1 cellular context compared by ENCODE assay signal in the genomic region with DNA sequence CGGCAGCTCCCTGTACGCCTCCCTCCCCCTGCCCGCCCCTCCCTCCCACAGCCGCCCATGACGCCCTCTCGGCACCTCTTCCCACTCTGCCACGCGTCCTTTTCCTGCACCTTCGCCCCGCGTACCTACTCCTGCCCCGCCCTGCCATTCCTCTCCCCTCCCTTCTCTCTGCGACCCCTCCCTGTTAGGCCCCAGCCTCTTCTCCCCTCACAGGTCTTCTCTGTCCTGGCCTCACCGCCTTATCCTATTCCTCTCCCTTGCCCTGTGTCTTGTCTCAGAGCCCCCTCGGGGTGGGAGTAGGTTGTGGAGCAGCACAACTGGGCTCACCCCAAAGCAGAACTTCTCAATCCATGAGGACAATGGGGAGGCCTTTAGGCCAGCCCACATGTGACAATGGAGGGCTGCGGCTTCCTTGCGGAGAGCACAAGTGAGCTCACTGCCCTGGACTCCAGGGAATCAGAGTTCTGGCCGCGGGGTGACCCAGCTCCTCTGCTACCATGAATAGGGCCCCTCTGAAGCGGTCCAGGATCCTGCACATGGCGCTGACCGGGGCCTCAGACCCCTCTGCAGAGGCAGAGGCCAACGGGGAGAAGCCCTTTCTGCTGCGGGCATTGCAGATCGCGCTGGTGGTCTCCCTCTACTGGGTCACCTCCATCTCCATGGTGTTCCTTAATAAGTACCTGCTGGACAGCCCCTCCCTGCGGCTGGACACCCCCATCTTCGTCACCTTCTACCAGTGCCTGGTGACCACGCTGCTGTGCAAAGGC.
TF ChIP-seq lines count a peak whose summit lies in the region.

No MANE protein-coding gene starts in this region.

TF ChIP-seq in HepG2, 621 proteins besides CTCF, POLR2A, EP300 and RAD21 (continued from another document and continues in another):
- no peak for TF ChIP-seq ELF1 (CRISPR knock-in tag; IDR thresholded peaks at IDR 0.05)
- TF ChIP-seq ZNF790 (CRISPR knock-in tag; IDR thresholded peaks at IDR 0.05; ENCODE audit: borderline replicate concordance) = no peak
- TF ChIP-seq ZMYM3 (CRISPR knock-in tag; IDR thresholded peaks at IDR 0.05) = no peak; the same call in 1 of the 2 replicates
- TF ChIP-seq ZNF367 (CRISPR knock-in tag; IDR thresholded peaks at IDR 0.05; ENCODE audit: borderline replicate concordance) = no peak
- no peak for TF ChIP-seq KLF13 (CRISPR knock-in tag; IDR thresholded peaks at IDR 0.05)
- no peak for TF ChIP-seq ARID2 (CRISPR knock-in tag; IDR thresholded peaks at IDR 0.05; ENCODE audit: borderline replicate concordance)
- no peak for TF ChIP-seq ZNF747 (CRISPR knock-in tag; IDR thresholded peaks at IDR 0.05; ENCODE audit: borderline replicate concordance)
- no peak for TF ChIP-seq MAFK (conservative IDR thresholded peaks at IDR 0.05 in 1 of 2, IDR thresholded peaks at IDR 0.05 in 1 of 2; ENCODE audit: low read length in 2 of 2)
- TF ChIP-seq ZNF451 (CRISPR knock-in tag; IDR thresholded peaks at IDR 0.05) = no peak
- TF ChIP-seq ZNF619 (CRISPR knock-in tag; IDR thresholded peaks at IDR 0.05) = 0 out of 2 replicates have a peak, but pooled peaks have one; percentile 36
- TF ChIP-seq PHB2 (IDR thresholded peaks at IDR 0.05; ENCODE audit: partially characterized antibody) = no peak
- TF ChIP-seq ZZZ3 (CRISPR knock-in tag; IDR thresholded peaks at IDR 0.05; ENCODE audit: borderline replicate concordance) = no peak
- TF ChIP-seq ZNF749 (CRISPR knock-in tag; IDR thresholded peaks at IDR 0.05; ENCODE audit: borderline replicate concordance) = no peak
- 0 out of 2 replicates have a peak, but pooled peaks have one; percentile 50 for TF ChIP-seq MEIS1 (CRISPR knock-in tag; IDR thresholded peaks at IDR 0.05; ENCODE audit: borderline replicate concordance)
- 0 out of 2 replicates have a peak, but pooled peaks have one; percentile 4 for TF ChIP-seq TBX2 (CRISPR knock-in tag; IDR thresholded peaks at IDR 0.05; ENCODE audit: borderline replicate concordance)
- TF ChIP-seq CENPT (CRISPR knock-in tag; IDR thresholded peaks at IDR 0.05; ENCODE audit: low read depth) = no peak
- TF ChIP-seq, protein P1, sequence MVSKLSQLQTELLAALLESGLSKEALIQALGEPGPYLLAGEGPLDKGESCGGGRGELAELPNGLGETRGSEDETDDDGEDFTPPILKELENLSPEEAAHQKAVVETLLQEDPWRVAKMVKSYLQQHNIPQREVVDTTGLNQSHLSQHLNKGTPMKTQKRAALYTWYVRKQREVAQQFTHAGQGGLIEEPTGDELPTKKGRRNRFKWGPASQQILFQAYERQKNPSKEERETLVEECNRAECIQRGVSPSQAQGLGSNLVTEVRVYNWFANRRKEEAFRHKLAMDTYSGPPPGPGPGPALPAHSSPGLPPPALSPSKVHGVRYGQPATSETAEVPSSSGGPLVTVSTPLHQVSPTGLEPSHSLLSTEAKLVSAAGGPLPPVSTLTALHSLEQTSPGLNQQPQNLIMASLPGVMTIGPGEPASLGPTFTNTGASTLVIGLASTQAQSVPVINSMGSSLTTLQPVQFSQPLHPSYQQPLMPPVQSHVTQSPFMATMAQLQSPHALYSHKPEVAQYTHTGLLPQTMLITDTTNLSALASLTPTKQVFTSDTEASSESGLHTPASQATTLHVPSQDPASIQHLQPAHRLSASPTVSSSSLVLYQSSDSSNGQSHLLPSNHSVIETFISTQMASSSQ (IDR thresholded peaks at IDR 0.05; ENCODE audit: low read depth) = no peak
- TF ChIP-seq, protein P1 (CRISPR knock-in tag; IDR thresholded peaks at IDR 0.05; ENCODE audit: borderline replicate concordance) = no peak
- no peak for TF ChIP-seq ZSCAN25 (CRISPR knock-in tag; IDR thresholded peaks at IDR 0.05)
- no peak for TF ChIP-seq SOX5 (CRISPR knock-in tag; IDR thresholded peaks at IDR 0.05; ENCODE audit: borderline replicate concordance)
- no peak for TF ChIP-seq KAT2B (IDR thresholded peaks at IDR 0.05; ENCODE audit: borderline replicate concordance, low read depth, low read length)
- TF ChIP-seq MEIS2 (CRISPR knock-in tag; IDR thresholded peaks at IDR 0.05) = no peak
- no peak for TF ChIP-seq PLRG1 (conservative IDR thresholded peaks at IDR 0.05)
- TF ChIP-seq, protein P2, sequence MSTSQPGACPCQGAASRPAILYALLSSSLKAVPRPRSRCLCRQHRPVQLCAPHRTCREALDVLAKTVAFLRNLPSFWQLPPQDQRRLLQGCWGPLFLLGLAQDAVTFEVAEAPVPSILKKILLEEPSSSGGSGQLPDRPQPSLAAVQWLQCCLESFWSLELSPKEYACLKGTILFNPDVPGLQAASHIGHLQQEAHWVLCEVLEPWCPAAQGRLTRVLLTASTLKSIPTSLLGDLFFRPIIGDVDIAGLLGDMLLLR (CRISPR knock-in tag; IDR thresholded peaks at IDR 0.05) = no peak
- no peak for TF ChIP-seq ZNF652 (CRISPR knock-in tag; IDR thresholded peaks at IDR 0.05; ENCODE audit: borderline replicate concordance, low read depth)
- TF ChIP-seq, protein P3, sequence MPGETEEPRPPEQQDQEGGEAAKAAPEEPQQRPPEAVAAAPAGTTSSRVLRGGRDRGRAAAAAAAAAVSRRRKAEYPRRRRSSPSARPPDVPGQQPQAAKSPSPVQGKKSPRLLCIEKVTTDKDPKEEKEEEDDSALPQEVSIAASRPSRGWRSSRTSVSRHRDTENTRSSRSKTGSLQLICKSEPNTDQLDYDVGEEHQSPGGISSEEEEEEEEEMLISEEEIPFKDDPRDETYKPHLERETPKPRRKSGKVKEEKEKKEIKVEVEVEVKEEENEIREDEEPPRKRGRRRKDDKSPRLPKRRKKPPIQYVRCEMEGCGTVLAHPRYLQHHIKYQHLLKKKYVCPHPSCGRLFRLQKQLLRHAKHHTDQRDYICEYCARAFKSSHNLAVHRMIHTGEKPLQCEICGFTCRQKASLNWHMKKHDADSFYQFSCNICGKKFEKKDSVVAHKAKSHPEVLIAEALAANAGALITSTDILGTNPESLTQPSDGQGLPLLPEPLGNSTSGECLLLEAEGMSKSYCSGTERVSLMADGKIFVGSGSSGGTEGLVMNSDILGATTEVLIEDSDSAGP (CRISPR knock-in tag; IDR thresholded peaks at IDR 0.05; ENCODE audit: borderline replicate concordance) = no peak
- no peak for TF ChIP-seq PPARG (CRISPR knock-in tag; conservative IDR thresholded peaks at IDR 0.05)
- TF ChIP-seq, protein P4, sequence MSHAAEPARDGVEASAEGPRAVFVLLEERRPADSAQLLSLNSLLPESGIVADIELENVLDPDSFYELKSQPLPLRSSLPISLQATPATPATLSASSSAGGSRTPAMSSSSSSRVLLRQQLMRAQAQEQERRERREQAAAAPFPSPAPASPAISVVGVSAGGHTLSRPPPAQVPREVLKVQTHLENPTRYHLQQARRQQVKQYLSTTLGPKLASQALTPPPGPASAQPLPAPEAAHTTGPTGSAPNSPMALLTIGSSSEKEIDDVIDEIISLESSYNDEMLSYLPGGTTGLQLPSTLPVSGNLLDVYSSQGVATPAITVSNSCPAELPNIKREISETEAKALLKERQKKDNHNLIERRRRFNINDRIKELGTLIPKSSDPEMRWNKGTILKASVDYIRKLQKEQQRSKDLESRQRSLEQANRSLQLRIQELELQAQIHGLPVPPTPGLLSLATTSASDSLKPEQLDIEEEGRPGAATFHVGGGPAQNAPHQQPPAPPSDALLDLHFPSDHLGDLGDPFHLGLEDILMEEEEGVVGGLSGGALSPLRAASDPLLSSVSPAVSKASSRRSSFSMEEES (CRISPR knock-in tag; IDR thresholded peaks at IDR 0.05) = no peak
- TF ChIP-seq NAIF1 (CRISPR knock-in tag; IDR thresholded peaks at IDR 0.05; ENCODE audit: borderline replicate concordance) = no peak
- TF ChIP-seq, protein P5, sequence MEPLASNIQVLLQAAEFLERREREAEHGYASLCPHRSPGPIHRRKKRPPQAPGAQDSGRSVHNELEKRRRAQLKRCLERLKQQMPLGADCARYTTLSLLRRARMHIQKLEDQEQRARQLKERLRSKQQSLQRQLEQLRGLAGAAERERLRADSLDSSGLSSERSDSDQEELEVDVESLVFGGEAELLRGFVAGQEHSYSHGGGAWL (CRISPR knock-in tag; IDR thresholded peaks at IDR 0.05) = no peak
- TF ChIP-seq, protein P6, sequence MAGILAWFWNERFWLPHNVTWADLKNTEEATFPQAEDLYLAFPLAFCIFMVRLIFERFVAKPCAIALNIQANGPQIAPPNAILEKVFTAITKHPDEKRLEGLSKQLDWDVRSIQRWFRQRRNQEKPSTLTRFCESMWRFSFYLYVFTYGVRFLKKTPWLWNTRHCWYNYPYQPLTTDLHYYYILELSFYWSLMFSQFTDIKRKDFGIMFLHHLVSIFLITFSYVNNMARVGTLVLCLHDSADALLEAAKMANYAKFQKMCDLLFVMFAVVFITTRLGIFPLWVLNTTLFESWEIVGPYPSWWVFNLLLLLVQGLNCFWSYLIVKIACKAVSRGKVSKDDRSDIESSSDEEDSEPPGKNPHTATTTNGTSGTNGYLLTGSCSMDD (CRISPR knock-in tag; IDR thresholded peaks at IDR 0.05) = no peak
- TF ChIP-seq, protein P7, sequence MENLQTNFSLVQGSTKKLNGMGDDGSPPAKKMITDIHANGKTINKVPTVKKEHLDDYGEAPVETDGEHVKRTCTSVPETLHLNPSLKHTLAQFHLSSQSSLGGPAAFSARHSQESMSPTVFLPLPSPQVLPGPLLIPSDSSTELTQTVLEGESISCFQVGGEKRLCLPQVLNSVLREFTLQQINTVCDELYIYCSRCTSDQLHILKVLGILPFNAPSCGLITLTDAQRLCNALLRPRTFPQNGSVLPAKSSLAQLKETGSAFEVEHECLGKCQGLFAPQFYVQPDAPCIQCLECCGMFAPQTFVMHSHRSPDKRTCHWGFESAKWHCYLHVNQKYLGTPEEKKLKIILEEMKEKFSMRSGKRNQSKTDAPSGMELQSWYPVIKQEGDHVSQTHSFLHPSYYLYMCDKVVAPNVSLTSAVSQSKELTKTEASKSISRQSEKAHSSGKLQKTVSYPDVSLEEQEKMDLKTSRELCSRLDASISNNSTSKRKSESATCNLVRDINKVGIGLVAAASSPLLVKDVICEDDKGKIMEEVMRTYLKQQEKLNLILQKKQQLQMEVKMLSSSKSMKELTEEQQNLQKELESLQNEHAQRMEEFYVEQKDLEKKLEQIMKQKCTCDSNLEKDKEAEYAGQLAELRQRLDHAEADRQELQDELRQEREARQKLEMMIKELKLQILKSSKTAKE (CRISPR knock-in tag; IDR thresholded peaks at IDR 0.05; ENCODE audit: borderline replicate concordance) = 0 out of 2 replicates have a peak, but pooled peaks have one; percentile 10
- TF ChIP-seq MIER2 (CRISPR knock-in tag; IDR thresholded peaks at IDR 0.05) = no peak
- no peak; the same call in 1 of the 2 replicates for TF ChIP-seq KDM2A (CRISPR knock-in tag; IDR thresholded peaks at IDR 0.05; ENCODE audit: borderline replicate concordance, low read depth)
- no peak for TF ChIP-seq GATAD2A (CRISPR knock-in tag; IDR thresholded peaks at IDR 0.05)
- TF ChIP-seq ZBTB3 (CRISPR knock-in tag; IDR thresholded peaks at IDR 0.05; ENCODE audit: borderline replicate concordance, low read depth) = no peak
- TF ChIP-seq, protein P8, sequence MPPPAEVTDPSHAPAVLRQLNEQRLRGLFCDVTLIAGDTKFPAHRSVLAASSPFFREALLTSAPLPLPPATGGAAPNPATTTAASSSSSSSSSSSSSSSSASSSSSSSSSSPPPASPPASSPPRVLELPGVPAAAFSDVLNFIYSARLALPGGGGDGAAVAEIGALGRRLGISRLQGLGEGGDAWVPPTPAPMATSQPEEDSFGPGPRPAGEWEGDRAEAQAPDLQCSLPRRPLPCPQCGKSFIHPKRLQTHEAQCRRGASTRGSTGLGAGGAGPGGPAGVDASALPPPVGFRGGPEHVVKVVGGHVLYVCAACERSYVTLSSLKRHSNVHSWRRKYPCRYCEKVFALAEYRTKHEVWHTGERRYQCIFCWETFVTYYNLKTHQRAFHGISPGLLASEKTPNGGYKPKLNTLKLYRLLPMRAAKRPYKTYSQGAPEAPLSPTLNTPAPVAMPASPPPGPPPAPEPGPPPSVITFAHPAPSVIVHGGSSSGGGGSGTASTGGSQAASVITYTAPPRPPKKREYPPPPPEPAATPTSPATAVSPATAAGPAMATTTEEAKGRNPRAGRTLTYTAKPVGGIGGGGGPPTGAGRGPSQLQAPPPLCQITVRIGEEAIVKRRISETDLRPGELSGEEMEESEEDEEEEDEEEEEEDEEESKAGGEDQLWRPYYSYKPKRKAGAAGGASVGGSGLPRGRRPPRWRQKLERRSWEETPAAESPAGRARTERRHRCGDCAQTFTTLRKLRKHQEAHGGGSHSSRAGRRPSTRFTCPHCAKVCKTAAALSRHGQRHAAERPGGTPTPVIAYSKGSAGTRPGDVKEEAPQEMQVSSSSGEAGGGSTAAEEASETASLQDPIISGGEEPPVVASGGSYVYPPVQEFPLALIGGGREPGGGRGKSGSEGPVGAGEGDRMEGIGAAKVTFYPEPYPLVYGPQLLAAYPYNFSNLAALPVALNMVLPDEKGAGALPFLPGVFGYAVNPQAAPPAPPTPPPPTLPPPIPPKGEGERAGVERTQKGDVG (CRISPR knock-in tag; IDR thresholded peaks at IDR 0.05; ENCODE audit: borderline replicate concordance) = 0 out of 2 replicates have a peak, but pooled peaks have one; percentile 40
- TF ChIP-seq, protein P9, sequence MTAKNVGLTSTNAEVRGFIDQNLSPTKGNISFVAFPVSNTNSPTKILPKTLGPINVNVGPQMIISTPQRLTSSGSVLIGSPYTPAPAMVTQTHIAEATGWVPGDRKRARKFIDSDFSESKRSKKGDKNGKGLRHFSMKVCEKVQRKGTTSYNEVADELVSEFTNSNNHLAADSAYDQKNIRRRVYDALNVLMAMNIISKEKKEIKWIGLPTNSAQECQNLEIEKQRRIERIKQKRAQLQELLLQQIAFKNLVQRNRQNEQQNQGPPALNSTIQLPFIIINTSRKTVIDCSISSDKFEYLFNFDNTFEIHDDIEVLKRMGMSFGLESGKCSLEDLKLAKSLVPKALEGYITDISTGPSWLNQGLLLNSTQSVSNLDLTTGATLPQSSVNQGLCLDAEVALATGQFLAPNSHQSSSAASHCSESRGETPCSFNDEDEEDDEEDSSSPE (CRISPR knock-in tag; IDR thresholded peaks at IDR 0.05) = 0 out of 2 replicates have a peak, but pooled peaks have one; percentile 6
